25 cellular contexts compared by ENCODE assay signal in the genomic region with DNA sequence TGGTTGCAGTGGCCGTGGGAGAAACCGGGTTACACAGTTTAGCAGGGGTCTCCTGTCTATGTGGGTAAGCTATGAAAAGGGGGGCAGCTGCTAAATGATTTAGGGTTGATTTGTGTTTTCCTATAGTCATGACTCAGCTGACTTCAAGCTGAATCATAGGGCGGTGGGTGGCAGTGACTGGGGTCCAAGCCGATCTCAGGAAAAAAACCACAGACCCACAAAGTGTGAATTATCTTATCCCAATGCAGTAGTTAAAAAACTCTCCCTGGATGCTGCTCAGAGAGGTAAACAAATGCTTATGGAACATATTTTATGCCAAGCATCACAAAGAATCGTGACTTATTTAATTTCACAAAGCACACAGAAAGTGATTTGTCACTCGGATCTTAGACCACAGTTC. TPM values are rescaled to one million over a fixed set of nuclear protein-coding genes. Genes with fewer than 3 reads are reported as not detected.
"Had no signal": no experiment of that assay in that cellular context is flagged by ENCODE, and none has a peak within 500 bp of the region (broad histone marks: within the 10 kb centered on the region; RNA-seq: fewer than 3 reads in every experiment).

No MANE protein-coding gene starts in this region.

- H3K4me3 ChIP-seq: colonic mucosa, gastrocnemius medialis, heart left ventricle, psoas muscle, suprapubic skin, transverse colon, vagina had no signal

- H3K4me3 Mint-ChIP-seq: activated CD4-positive, alpha-beta T cell treated with anti-CD3 and anti-CD28 coated beads for 36 hours; activated naive CD4-positive, alpha-beta T cell treated with anti-CD3 and anti-CD28 coated beads, Interleukin-2, amount 50 U/mL, for 24 hours; brain; central memory CD8-positive, alpha-beta T cell; neural crest cell; stimulated activated naive CD8-positive, alpha-beta T cell treated with anti-CD3 and anti-CD28 coated beads, Interleukin-15, Interleukin-2, amounts not matched to agents 100 ng/mL and 50 ng/mL, for 24 hours; WTC11 had no signal

- H3K4me1 Mint-ChIP-seq: activated CD4-positive, alpha-beta T cell treated with anti-CD3 and anti-CD28 coated beads for 36 hours; activated naive CD4-positive, alpha-beta T cell treated with anti-CD3 and anti-CD28 coated beads, Interleukin-2, amount 50 U/mL, for 24 hours; brain; central memory CD8-positive, alpha-beta T cell; neural crest cell; WTC11 had no signal

- DNase-seq: activated CD4-positive, alpha-beta T cell treated with anti-CD3 and anti-CD28 coated beads for 36 hours; activated CD4-positive, alpha-beta T cell treated with anti-CD3 and anti-CD28 coated beads, Interleukin-2, amount 50 U/mL, for 48 hours; activated gamma-delta T cell; colonic mucosa; gastrocnemius medialis; heart left ventricle; kidney glomerular epithelial cell; left ventricle myocardium superior; psoas muscle; right cardiac atrium; small intestine; stimulated activated CD4-positive, alpha-beta T cell treated with anti-CD3 and anti-CD28 coated beads, Interleukin-15, amount 100 ng/mL, for 24 hours; stimulated activated CD4-positive, alpha-beta T cell treated with anti-CD3 and anti-CD28 coated beads, Interleukin-2, amount 100 ng/mL, for 48 hours; transverse colon had no signal

- H3K27me3 ChIP-seq: colonic mucosa, gastrocnemius medialis, vagina had no signal

- H3K36me3 ChIP-seq: colonic mucosa, gastrocnemius medialis, heart left ventricle, suprapubic skin, transverse colon, vagina had no signal

- FAIRE-seq: small intestine had no signal

- H3K36me3 Mint-ChIP-seq: brain, WTC11 had no signal

- H3K4me1 ChIP-seq: colonic mucosa, gastrocnemius medialis, heart left ventricle, psoas muscle, suprapubic skin, transverse colon, vagina had no signal

- H3K9me3 ChIP-seq: colonic mucosa, gastrocnemius medialis, heart left ventricle, psoas muscle, suprapubic skin, transverse colon, vagina had no signal

- H3K27ac Mint-ChIP-seq: activated CD4-positive, alpha-beta T cell treated with anti-CD3 and anti-CD28 coated beads for 36 hours; activated naive CD4-positive, alpha-beta T cell treated with anti-CD3 and anti-CD28 coated beads, Interleukin-2, amount 50 U/mL, for 24 hours; brain; stimulated activated naive CD8-positive, alpha-beta T cell treated with anti-CD3 and anti-CD28 coated beads, Interleukin-15, Interleukin-2, amounts not matched to agents 100 ng/mL and 50 ng/mL, for 24 hours; WTC11 had no signal

- H3K9me3 Mint-ChIP-seq: activated naive CD4-positive, alpha-beta T cell treated with anti-CD3 and anti-CD28 coated beads, Interleukin-2, amount 50 U/mL, for 24 hours; central memory CD8-positive, alpha-beta T cell; stimulated activated naive CD8-positive, alpha-beta T cell treated with anti-CD3 and anti-CD28 coated beads, Interleukin-15, Interleukin-2, amounts not matched to agents 100 ng/mL and 50 ng/mL, for 24 hours had no signal

- ATAC-seq: activated CD4-positive, alpha-beta T cell treated with anti-CD3 and anti-CD28 coated beads for 36 hours; gastrocnemius medialis; heart left ventricle; left ventricle myocardium superior; psoas muscle; right cardiac atrium; WTC11 had no signal

- H3K27ac ChIP-seq: colonic mucosa, gastrocnemius medialis, heart left ventricle, psoas muscle, suprapubic skin, transverse colon, vagina had no signal

RNA-seq across cellular contexts. Expression of a gene that starts 18.4 kb away (rescaled TPM):
- total RNA-seq: activated CD4-positive, alpha-beta T cell treated with anti-CD3 and anti-CD28 coated beads for 36 hours; colonic mucosa; epithelial cell of proximal tubule; gastrocnemius medialis; heart left ventricle; left ventricle myocardium superior; neural crest cell; omental fat pad; psoas muscle; right cardiac atrium; suprapubic skin; T-helper 2 cell treated with Interferon-gamma antibody and Interleukin-4, amounts not matched to agents 100 ng/mL and 5 ng/mL, for 36 hours; transverse colon; vagina; WTC11 had no signal
- polyA plus RNA-seq: heart left ventricle, psoas muscle, right cardiac atrium, small intestine had no signal
